21 cellular contexts compared by ENCODE assay signal in the genomic region with DNA sequence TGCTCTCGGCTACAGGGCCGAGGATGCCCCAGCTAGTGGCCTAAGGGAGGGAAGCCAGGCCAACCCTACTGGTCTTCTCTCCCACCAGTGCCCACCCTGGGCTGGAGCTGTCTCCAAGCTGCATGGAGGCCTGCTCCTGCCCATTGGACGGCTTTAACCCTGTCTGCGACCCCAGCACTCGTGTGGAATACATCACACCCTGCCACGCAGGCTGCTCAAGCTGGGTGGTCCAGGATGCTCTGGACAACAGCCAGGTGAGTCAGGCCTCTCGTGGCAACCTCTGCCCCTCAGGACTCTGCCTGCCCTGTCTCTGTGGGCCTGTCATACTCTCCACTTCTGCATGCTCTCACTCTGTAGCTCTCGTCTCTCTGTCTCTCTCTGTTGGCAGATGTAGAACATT. TPM values are rescaled to one million over a fixed set of nuclear protein-coding genes. Genes with fewer than 3 reads are reported as not detected.
"Had no signal": no experiment of that assay in that cellular context is flagged by ENCODE, and none has a peak within 500 bp of the region (broad histone marks: within the 10 kb centered on the region; RNA-seq: fewer than 3 reads in every experiment).

No MANE protein-coding gene starts in this region.

- ATAC-seq: activated T-cell treated with anti-CD3 and anti-CD28 coated beads, Interleukin-2, amount 50 U/mL, for 72 hours; gastrocnemius medialis; naive thymus-derived CD8-positive, alpha-beta T cell; right lobe of liver had no signal

- H3K27me3 Mint-ChIP-seq: activated naive CD4-positive, alpha-beta T cell treated with anti-CD3 and anti-CD28 coated beads, Interleukin-2, amount 50 U/mL, for 24 hours had no signal

- H3K27me3 ChIP-seq: adrenal gland, gastrocnemius medialis, heart right ventricle, right lobe of liver, stomach had no signal

- H3K36me3 Mint-ChIP-seq: activated naive CD4-positive, alpha-beta T cell treated with anti-CD3 and anti-CD28 coated beads, Interleukin-2, amount 50 U/mL, for 24 hours; naive thymus-derived CD8-positive, alpha-beta T cell had no signal

- H3K36me3 ChIP-seq: gastrocnemius medialis, neutrophil, stomach had no signal

- H3K4me3 Mint-ChIP-seq: activated naive CD4-positive, alpha-beta T cell treated with anti-CD3 and anti-CD28 coated beads, Interleukin-2, amount 50 U/mL, for 24 hours; activated T-cell treated with anti-CD3 and anti-CD28 coated beads, Interleukin-2, amount 50 U/mL, for 72 hours; naive thymus-derived CD8-positive, alpha-beta T cell had no signal

- H3K9me3 ChIP-seq: adrenal gland, gastrocnemius medialis, heart right ventricle, neutrophil, right lobe of liver, stomach had no signal

- H3K4me3 ChIP-seq: adrenal gland, gastrocnemius medialis, heart right ventricle, right lobe of liver, smooth muscle cell, stomach had no signal

- H3K4me1 Mint-ChIP-seq: activated naive CD4-positive, alpha-beta T cell treated with anti-CD3 and anti-CD28 coated beads, Interleukin-2, amount 50 U/mL, for 24 hours had no signal

- DNase-seq: activated CD4-positive, alpha-beta T cell treated with anti-CD3 and anti-CD28 coated beads, Interleukin-2, amount 50 U/mL, for 1 hour; activated CD4-positive, CD25-positive, alpha-beta regulatory T cell treated with anti-CD3 and anti-CD28 coated beads, Interleukin-2, amount 50 U/mL, for 72 hours; activated CD8-positive, alpha-beta memory T cell treated with anti-CD3 and anti-CD28 coated beads, Interleukin-2, amount 50 U/mL, for 4 hours; activated gamma-delta T cell; activated T-cell treated with anti-CD3 and anti-CD28 coated beads, Interleukin-2, amount 50 U/mL, for 72 hours; adrenal gland; erythroblast; gastrocnemius medialis; heart right ventricle; naive thymus-derived CD8-positive, alpha-beta T cell; stimulated activated CD4-positive, alpha-beta T cell treated with anti-CD3 and anti-CD28 coated beads, Interleukin-4, amount 100 ng/mL, for 1 hour; stomach; T-helper 2 cell had no signal

- H3K4me1 ChIP-seq: gastrocnemius medialis, parathyroid adenoma had no signal

- H3K9ac ChIP-seq: parathyroid adenoma had no signal

- H3K27ac ChIP-seq: gastrocnemius medialis, neutrophil, parathyroid adenoma had no signal

- H3K9me3 Mint-ChIP-seq: activated naive CD4-positive, alpha-beta T cell treated with anti-CD3 and anti-CD28 coated beads, Interleukin-2, amount 50 U/mL, for 24 hours; activated T-cell treated with anti-CD3 and anti-CD28 coated beads, Interleukin-2, amount 50 U/mL, for 72 hours; naive thymus-derived CD8-positive, alpha-beta T cell had no signal

- H3K27ac Mint-ChIP-seq: activated naive CD4-positive, alpha-beta T cell treated with anti-CD3 and anti-CD28 coated beads, Interleukin-2, amount 50 U/mL, for 24 hours; activated T-cell treated with anti-CD3 and anti-CD28 coated beads, Interleukin-2, amount 50 U/mL, for 72 hours; naive thymus-derived CD8-positive, alpha-beta T cell had no signal

RNA-seq across cellular contexts. Expression of a gene that starts 44.1 kb away (rescaled TPM):
- total RNA-seq: bronchial epithelial cell, gastrocnemius medialis, liver, right lobe of liver, urinary bladder had no signal

RNA-seq across cellular contexts. Expression of a gene that starts 45.5 kb away (rescaled TPM):
- total RNA-seq: activated T-cell treated with anti-CD3 and anti-CD28 coated beads, Interleukin-2, amount 50 U/mL, for 72 hours; bronchial epithelial cell; smooth muscle cell had no signal
- polyA plus RNA-seq: naive thymus-derived CD8-positive, alpha-beta T cell had no signal
